Comparison of ENCODE assay signal across 19 cellular contexts in the genomic region with DNA sequence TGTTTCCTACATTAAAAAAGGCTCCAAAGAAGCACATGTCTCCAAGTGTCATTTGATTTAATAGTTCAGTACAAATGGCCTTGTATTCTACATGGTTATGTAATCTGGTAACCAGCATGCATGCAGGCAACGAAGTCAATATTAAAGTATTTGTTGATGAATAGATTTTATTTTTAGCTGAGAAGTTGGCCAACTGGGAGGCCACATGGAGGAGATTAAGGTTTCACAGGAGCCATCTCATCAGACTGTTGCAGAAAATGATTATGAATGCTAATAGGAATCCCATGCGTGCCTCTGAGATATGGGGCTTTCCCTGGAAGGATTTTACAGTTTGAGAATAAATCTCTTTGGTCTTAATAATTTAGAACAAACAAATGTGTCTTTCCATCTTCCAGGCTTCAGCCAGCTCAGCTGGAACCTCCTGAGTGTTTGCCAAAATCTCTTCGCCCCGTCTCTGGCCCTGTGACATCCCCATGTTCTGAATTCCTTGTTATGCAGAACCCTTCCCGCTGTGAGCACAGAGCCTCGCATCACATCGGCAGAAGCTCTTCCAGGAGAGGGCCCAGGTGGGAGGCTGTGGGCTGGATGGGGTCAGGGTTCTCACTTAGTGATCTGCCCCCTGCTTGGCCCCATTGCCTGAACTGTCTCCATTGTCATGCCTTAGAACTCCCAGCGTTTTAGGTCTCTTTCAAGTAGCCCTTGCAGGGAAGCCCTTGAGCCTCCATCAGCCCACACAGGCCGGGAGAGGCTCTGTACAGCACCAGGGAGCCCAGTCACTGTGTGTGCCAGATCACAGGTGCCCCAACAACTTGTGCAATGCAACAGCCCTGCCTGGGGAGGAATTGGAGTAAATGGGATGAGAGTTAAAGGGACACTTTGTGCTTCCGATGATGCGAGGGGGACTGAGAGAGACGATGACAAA.
A peak's percentile ranks its signal among the peaks of the same experiment; 100 is the strongest.
DNase-seq lines count a peak whose midpoint lies in the region; ATAC-seq and TF ChIP-seq lines count a peak whose summit lies in the region.
"Had no signal": no experiment of that assay in that cellular context is flagged by ENCODE, and none has a peak within 500 bp of the region (broad histone marks: within the 10 kb centered on the region; RNA-seq: fewer than 3 reads in every experiment).

No MANE protein-coding gene starts in this region.

- H3K27ac ChIP-seq in GM23338 (ENCODE audit: low read depth) (no peak overlapping the region), psoas muscle (peak overlapping the region; percentile 72)
- H3K27ac ChIP-seq: parathyroid adenoma had no signal

- H4K20me1 ChIP-seq in GM23338 (replicated peaks; ENCODE audit: insufficient read depth), result no peaks in the 10 kb centered on the region

- H3F3A ChIP-seq in GM23338 (replicated peaks; ENCODE audit: low read depth), result no peaks in the 10 kb centered on the region

- H3K36me3 Mint-ChIP-seq in GM23338 (ENCODE audit: low read depth), result no peaks in the 10 kb centered on the region
- H3K36me3 Mint-ChIP-seq: natural killer cell had no signal

- peaks cover 4% of the 10 kb centered on the region; the same call in 1 of the 2 replicates for H3K4me1 ChIP-seq in GM23338 (ENCODE audit: insufficient read depth)
- peaks cover 19% of the 10 kb centered on the region for H3K4me1 ChIP-seq in psoas muscle
- H3K4me1 ChIP-seq in mucosa of descending colon (ENCODE audit: low read depth), result peaks cover 3% of the 10 kb centered on the region
- H3K4me1 ChIP-seq: parathyroid adenoma had no signal

- H3K9me3 Mint-ChIP-seq in GM23338, result peaks cover 9% of the 10 kb centered on the region
- H3K9me3 Mint-ChIP-seq: natural killer cell had no signal

- peaks cover 39% of the 10 kb centered on the region for H3K4me1 Mint-ChIP-seq in GM23338
- H3K4me1 Mint-ChIP-seq: activated CD4-positive, alpha-beta T cell treated with anti-CD3 and anti-CD28 coated beads for 36 hours; natural killer cell had no signal

- peaks cover 16% of the 10 kb centered on the region for H3K27me3 Mint-ChIP-seq in GM23338 (ENCODE audit: insufficient read depth, low read depth, poor library complexity)
- H3K27me3 Mint-ChIP-seq: stimulated activated naive CD8-positive, alpha-beta T cell treated with anti-CD3 and anti-CD28 coated beads, Interleukin-15, Interleukin-2, amounts not matched to agents 100 ng/mL and 50 ng/mL, for 24 hours had no signal

- H3K36me3 ChIP-seq in BJ (ENCODE audit: control insufficient read depth, insufficient read depth, low read length) (no peaks in the 10 kb centered on the region), GM23338 (ENCODE audit: insufficient read depth) (no peaks in the 10 kb centered on the region), psoas muscle (ENCODE audit: insufficient read depth in 1 of 2, low read depth in 1 of 2) (no peaks in the 10 kb centered on the region), mucosa of descending colon (ENCODE audit: low read depth) (no peaks in the 10 kb centered on the region)

- H3K4me3 ChIP-seq in BJ (ENCODE audit: low read depth, low read length), result no peak overlapping the region
- no peak overlapping the region for H3K4me3 ChIP-seq in GM23338
- no peak overlapping the region for H3K4me3 ChIP-seq in fibroblast of villous mesenchyme (ENCODE audit: low read depth, low read length)
- no peak overlapping the region for H3K4me3 ChIP-seq in psoas muscle
- no peak overlapping the region for H3K4me3 ChIP-seq in mucosa of descending colon

- peak overlapping the region; percentile 32; the same call in 2 of the 3 replicates for H3K4me3 Mint-ChIP-seq in GM23338
- H3K4me3 Mint-ChIP-seq: activated CD4-positive, alpha-beta T cell treated with anti-CD3 and anti-CD28 coated beads for 36 hours; natural killer cell; stimulated activated naive CD8-positive, alpha-beta T cell treated with anti-CD3 and anti-CD28 coated beads, Interleukin-15, Interleukin-2, amounts not matched to agents 100 ng/mL and 50 ng/mL, for 24 hours had no signal

- no peaks in the 10 kb centered on the region for H3K79me2 ChIP-seq in GM23338 (replicated peaks; ENCODE audit: insufficient read depth)
- H3K79me2 ChIP-seq: parathyroid adenoma had no signal

- intact Hi-C loops in psoas muscle (cut with DNase I) (no loop called here), mucosa of descending colon (cut with DNase I, micrococcal nuclease) (no loop called here)

- peaks cover 3% of the 10 kb centered on the region; the same call in 1 of the 2 replicates for H3K27me3 ChIP-seq in BJ (ENCODE audit: control insufficient read depth, insufficient read depth, low read length)
- H3K27me3 ChIP-seq in GM23338 (ENCODE audit: insufficient read depth), result no peaks in the 10 kb centered on the region
- no peaks in the 10 kb centered on the region for H3K27me3 ChIP-seq in psoas muscle (ENCODE audit: insufficient read depth in 3 of 3, low read length in 2 of 3)

- WGBS in psoas muscle, 3 donors, result 31 to 46% (median 31%) methylated on average over 12 of the region's 12 CpGs

- H3K27ac Mint-ChIP-seq in GM23338, result peak overlapping the region; percentile 76; the same call in 1 of the 2 replicates
- H3K27ac Mint-ChIP-seq: activated CD4-positive, alpha-beta T cell treated with anti-CD3 and anti-CD28 coated beads for 36 hours; natural killer cell; stimulated activated naive CD8-positive, alpha-beta T cell treated with anti-CD3 and anti-CD28 coated beads, Interleukin-15, Interleukin-2, amounts not matched to agents 100 ng/mL and 50 ng/mL, for 24 hours had no signal

- peaks cover 12% of the 10 kb centered on the region; the same call in 1 of the 2 replicates for H3K9me2 ChIP-seq in GM23338 (ENCODE audit: insufficient read depth)

- CTCF ChIA-PET in BJ (lab: Yijun Ruan, JAX), result interaction anchor here (0.6 to 1.4 kb wide), 3 partner anchors 13 to 134 kb away, joined by 3 to 4 read pairs (median 3); no protein-coding TSS in a partner anchor

- DNase-seq in BJ (ENCODE audit: low read depth) (peak; percentile 94), GM23338 (ENCODE audit: low spot score) (peak; percentile 81), fibroblast of villous mesenchyme (ENCODE audit: low read depth) (peak; percentile 59), psoas muscle (no peak), islet precursor cell (no peak), mucosa of descending colon (no peak)
- no peak for DNase-seq in stimulated activated CD4-positive, alpha-beta T cell treated with anti-CD3 and anti-CD28 coated beads, Interleukin-2, amount 100 ng/mL, for 48 hours
- DNase-seq: activated CD4-positive, alpha-beta T cell treated with anti-CD3 and anti-CD28 coated beads for 36 hours; EL; hippocampal formation; kidney glomerular epithelial cell; natural killer cell; NCI-H1417; NCI-H510A; stimulated activated CD4-positive, alpha-beta T cell treated with anti-CD3 and anti-CD28 coated beads, Interleukin-2, amount 100 ng/mL, for 24 hours; trophoblast cell had no signal

- no peak for TF ChIP-seq CTCF in BJ (IDR thresholded peaks at IDR 0.05; ENCODE audit: insufficient read depth, low read depth, low read length)
- no peak for TF ChIP-seq CTCF in GM23338 (conservative IDR thresholded peaks at IDR 0.05; ENCODE audit: low read depth in 2 of 2)
- TF ChIP-seq CTCF in fibroblast of villous mesenchyme (IDR thresholded peaks at IDR 0.05; ENCODE audit: insufficient read depth, low read depth, low read length), result no peak
- TF ChIP-seq CTCF in psoas muscle (IDR thresholded peaks at IDR 0.05), result no peak
- TF ChIP-seq CTCF in mucosa of descending colon (IDR thresholded peaks at IDR 0.05), result no peak

- 0 out of 2 replicates have a peak overlapping the region, but pooled peaks have one; percentile 19 for H3K4me2 ChIP-seq in GM23338

- ATAC-seq in GM23338, result peak; percentile 98
- peak; percentile 66 to 89 (median 80) for ATAC-seq in psoas muscle
- ATAC-seq in GM21515 (IDR thresholded peaks at IDR 0.05; ENCODE audit: unreplicated experiment), result no peak
- ATAC-seq in mucosa of descending colon, result no peak
- ATAC-seq: activated CD4-positive, alpha-beta T cell treated with anti-CD3 and anti-CD28 coated beads for 36 hours; natural killer cell had no signal

- H3K9me3 ChIP-seq in psoas muscle, result no peaks in the 10 kb centered on the region
- H3K9me3 ChIP-seq in mucosa of descending colon, result no peaks in the 10 kb centered on the region

- POLR2A ChIA-PET in BJ (lab: Charles Lee), result no interaction called here

- H2AFZ ChIP-seq in GM23338, result no peak overlapping the region
- H2AFZ ChIP-seq: parathyroid adenoma had no signal

TF ChIP-seq in GM23338, 12 proteins besides CTCF, POLR2A, EP300 and RAD21 (continues in another document):
- TF ChIP-seq POLR2AphosphoS5 (IDR thresholded peaks at IDR 0.05; ENCODE audit: low read depth) (no peak), ZNF331 (CRISPR knock-in tag; IDR thresholded peaks at IDR 0.05; ENCODE audit: low read depth) (no peak), JUNB (IDR thresholded peaks at IDR 0.05; ENCODE audit: unreplicated experiment) (no peak), NANOG (IDR thresholded peaks at IDR 0.05; ENCODE audit: borderline replicate concordance) (0 out of 2 replicates have a peak, but pooled peaks have one; percentile 14)
- TF ChIP-seq, protein P1, sequence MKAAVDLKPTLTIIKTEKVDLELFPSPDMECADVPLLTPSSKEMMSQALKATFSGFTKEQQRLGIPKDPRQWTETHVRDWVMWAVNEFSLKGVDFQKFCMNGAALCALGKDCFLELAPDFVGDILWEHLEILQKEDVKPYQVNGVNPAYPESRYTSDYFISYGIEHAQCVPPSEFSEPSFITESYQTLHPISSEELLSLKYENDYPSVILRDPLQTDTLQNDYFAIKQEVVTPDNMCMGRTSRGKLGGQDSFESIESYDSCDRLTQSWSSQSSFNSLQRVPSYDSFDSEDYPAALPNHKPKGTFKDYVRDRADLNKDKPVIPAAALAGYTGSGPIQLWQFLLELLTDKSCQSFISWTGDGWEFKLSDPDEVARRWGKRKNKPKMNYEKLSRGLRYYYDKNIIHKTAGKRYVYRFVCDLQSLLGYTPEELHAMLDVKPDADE (IDR thresholded peaks at IDR 0.05), result no peak

Comparison
In these comparisons a context has a peak if more than half of its experiments do, and no peak if none do; other contexts are left out.
1. DNase-seq: peak in BJ (single experiment), GM23338 (single experiment) and fibroblast of villous mesenchyme (single experiment); none in psoas muscle (0 of 2), stimulated activated CD4-positive, alpha-beta T cell treated with anti-CD3 and anti-CD28 coated beads, Interleukin-2, amount 100 ng/mL, for 48 hours (0 of 2), islet precursor cell (single experiment) and mucosa of descending colon (0 of 3).
2. ATAC-seq: peak in GM23338 (single experiment) and psoas muscle (4 of 4); none in GM21515 (single experiment) and mucosa of descending colon (single experiment).